1 cellular context compared by ENCODE assay signal in genomic region chr17:77089118-77089477, GRCh38.
TF ChIP-seq lines count a peak whose summit lies in the region.

No MANE protein-coding gene starts in this region.

TF ChIP-seq in SK-N-SH treated with all-trans-retinoic acid at 6 μM for 48 hours, 23 proteins besides CTCF, POLR2A, EP300 and RAD21 (continued from another document):
- TF ChIP-seq POU6F1 (CRISPR knock-in tag; IDR thresholded peaks at IDR 0.05; ENCODE audit: borderline replicate concordance, low read depth) (no peak), CSRNP3 (CRISPR knock-in tag; IDR thresholded peaks at IDR 0.05) (no peak)
